ENCODE assay signal across 1 cellular context in the genomic region with DNA sequence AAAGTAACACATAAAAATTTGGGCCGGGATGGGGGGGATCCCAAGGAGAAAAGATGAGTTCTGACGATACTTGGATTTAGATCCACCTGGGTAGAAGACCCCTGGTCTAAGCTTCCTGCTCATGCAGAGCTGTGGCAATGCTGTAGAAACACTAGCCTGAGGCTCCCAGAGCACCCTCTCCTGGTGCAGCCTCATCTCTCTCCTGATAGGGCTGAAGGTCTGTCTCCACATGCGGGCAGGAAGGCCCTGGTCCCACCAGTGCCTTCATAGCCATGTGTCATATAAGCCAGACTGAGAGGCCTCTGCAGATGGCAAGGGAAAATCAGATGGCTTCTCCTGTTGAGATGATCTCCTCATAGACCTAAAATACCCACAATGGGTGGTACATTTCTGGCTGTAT.
TF ChIP-seq lines count a peak whose summit lies in the region.

No MANE protein-coding gene starts in this region.

TF ChIP-seq in WTC11, 78 proteins besides CTCF, POLR2A, EP300 and RAD21 (continued from another document):
- TF ChIP-seq STAT6 (CRISPR knock-in tag; conservative IDR thresholded peaks at IDR 0.05; ENCODE audit: low read depth) (no peak), GABPB1 (CRISPR knock-in tag; IDR thresholded peaks at IDR 0.05) (no peak), SP1 (CRISPR knock-in tag; conservative IDR thresholded peaks at IDR 0.05) (no peak), ZNF532 (CRISPR knock-in tag; IDR thresholded peaks at IDR 0.05; ENCODE audit: borderline replicate concordance) (no peak), FOXJ3 (CRISPR knock-in tag; IDR thresholded peaks at IDR 0.05; ENCODE audit: borderline replicate concordance) (no peak), ZBTB21 (CRISPR knock-in tag; IDR thresholded peaks at IDR 0.05; ENCODE audit: borderline replicate concordance) (no peak), TEAD1 (CRISPR knock-in tag; IDR thresholded peaks at IDR 0.05) (no peak), RELA (CRISPR knock-in tag; IDR thresholded peaks at IDR 0.05; ENCODE audit: borderline replicate concordance) (no peak), ZNF671 (CRISPR knock-in tag; IDR thresholded peaks at IDR 0.05) (no peak), ZNF423 (CRISPR knock-in tag; IDR thresholded peaks at IDR 0.05) (no peak), SMAD3 (CRISPR knock-in tag; IDR thresholded peaks at IDR 0.05; ENCODE audit: borderline replicate concordance) (no peak)
- TF ChIP-seq, protein P1, sequence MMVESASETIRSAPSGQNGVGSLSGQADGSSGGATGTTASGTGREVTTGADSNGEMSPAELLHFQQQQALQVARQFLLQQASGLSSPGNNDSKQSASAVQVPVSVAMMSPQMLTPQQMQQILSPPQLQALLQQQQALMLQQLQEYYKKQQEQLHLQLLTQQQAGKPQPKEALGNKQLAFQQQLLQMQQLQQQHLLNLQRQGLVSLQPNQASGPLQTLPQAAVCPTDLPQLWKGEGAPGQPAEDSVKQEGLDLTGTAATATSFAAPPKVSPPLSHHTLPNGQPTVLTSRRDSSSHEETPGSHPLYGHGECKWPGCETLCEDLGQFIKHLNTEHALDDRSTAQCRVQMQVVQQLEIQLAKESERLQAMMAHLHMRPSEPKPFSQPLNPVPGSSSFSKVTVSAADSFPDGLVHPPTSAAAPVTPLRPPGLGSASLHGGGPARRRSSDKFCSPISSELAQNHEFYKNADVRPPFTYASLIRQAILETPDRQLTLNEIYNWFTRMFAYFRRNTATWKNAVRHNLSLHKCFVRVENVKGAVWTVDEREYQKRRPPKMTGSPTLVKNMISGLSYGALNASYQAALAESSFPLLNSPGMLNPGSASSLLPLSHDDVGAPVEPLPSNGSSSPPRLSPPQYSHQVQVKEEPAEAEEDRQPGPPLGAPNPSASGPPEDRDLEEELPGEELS (CRISPR knock-in tag; IDR thresholded peaks at IDR 0.05): no peak
- TF ChIP-seq, protein P2, sequence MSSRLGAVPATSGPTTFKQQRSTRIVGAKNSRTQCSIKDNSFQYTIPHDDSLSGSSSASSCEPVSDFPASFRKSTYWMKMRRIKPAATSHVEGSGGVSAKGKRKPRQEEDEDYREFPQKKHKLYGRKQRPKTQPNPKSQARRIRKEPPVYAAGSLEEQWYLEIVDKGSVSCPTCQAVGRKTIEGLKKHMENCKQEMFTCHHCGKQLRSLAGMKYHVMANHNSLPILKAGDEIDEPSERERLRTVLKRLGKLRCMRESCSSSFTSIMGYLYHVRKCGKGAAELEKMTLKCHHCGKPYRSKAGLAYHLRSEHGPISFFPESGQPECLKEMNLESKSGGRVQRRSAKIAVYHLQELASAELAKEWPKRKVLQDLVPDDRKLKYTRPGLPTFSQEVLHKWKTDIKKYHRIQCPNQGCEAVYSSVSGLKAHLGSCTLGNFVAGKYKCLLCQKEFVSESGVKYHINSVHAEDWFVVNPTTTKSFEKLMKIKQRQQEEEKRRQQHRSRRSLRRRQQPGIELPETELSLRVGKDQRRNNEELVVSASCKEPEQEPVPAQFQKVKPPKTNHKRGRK (CRISPR knock-in tag; IDR thresholded peaks at IDR 0.05; ENCODE audit: borderline replicate concordance): no peak
- TF ChIP-seq, protein P3, sequence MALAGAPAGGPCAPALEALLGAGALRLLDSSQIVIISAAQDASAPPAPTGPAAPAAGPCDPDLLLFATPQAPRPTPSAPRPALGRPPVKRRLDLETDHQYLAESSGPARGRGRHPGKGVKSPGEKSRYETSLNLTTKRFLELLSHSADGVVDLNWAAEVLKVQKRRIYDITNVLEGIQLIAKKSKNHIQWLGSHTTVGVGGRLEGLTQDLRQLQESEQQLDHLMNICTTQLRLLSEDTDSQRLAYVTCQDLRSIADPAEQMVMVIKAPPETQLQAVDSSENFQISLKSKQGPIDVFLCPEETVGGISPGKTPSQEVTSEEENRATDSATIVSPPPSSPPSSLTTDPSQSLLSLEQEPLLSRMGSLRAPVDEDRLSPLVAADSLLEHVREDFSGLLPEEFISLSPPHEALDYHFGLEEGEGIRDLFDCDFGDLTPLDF (CRISPR knock-in tag; IDR thresholded peaks at IDR 0.05): no peak
- TF ChIP-seq, protein P4, sequence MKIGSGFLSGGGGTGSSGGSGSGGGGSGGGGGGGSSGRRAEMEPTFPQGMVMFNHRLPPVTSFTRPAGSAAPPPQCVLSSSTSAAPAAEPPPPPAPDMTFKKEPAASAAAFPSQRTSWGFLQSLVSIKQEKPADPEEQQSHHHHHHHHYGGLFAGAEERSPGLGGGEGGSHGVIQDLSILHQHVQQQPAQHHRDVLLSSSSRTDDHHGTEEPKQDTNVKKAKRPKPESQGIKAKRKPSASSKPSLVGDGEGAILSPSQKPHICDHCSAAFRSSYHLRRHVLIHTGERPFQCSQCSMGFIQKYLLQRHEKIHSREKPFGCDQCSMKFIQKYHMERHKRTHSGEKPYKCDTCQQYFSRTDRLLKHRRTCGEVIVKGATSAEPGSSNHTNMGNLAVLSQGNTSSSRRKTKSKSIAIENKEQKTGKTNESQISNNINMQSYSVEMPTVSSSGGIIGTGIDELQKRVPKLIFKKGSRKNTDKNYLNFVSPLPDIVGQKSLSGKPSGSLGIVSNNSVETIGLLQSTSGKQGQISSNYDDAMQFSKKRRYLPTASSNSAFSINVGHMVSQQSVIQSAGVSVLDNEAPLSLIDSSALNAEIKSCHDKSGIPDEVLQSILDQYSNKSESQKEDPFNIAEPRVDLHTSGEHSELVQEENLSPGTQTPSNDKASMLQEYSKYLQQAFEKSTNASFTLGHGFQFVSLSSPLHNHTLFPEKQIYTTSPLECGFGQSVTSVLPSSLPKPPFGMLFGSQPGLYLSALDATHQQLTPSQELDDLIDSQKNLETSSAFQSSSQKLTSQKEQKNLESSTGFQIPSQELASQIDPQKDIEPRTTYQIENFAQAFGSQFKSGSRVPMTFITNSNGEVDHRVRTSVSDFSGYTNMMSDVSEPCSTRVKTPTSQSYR (CRISPR knock-in tag; IDR thresholded peaks at IDR 0.05): no peak
